1 cellular context compared by ENCODE assay signal in genomic region chr17:81713556-81714411, GRCh38.
TF ChIP-seq lines count a peak whose summit lies in the region.

No MANE protein-coding gene starts in this region.

TF ChIP-seq in HepG2, 621 proteins besides CTCF, POLR2A, EP300 and RAD21 (continued from another document and continues in another):
- TF ChIP-seq ATF3 (CRISPR knock-in tag; IDR thresholded peaks at IDR 0.05) (peak; percentile 4; the same call in 1 of the 2 replicates), CENPBD1 (CRISPR knock-in tag; IDR thresholded peaks at IDR 0.05; ENCODE audit: borderline replicate concordance, low read depth) (no peak), SMARCE1 (IDR thresholded peaks at IDR 0.05; ENCODE audit: borderline replicate concordance) (no peak), DRAP1 (CRISPR knock-in tag; IDR thresholded peaks at IDR 0.05) (peak; percentile 66; the same call in 1 of the 2 replicates), GTF3A (CRISPR knock-in tag; conservative IDR thresholded peaks at IDR 0.05) (peak; percentile 93), ZNF703 (CRISPR knock-in tag; IDR thresholded peaks at IDR 0.05; ENCODE audit: borderline replicate concordance) (no peak), ZMYM4 (CRISPR knock-in tag; IDR thresholded peaks at IDR 0.05) (peak; percentile 57), SP2 (CRISPR knock-in tag; IDR thresholded peaks at IDR 0.05) (peak; percentile 73), ZNF891 (CRISPR knock-in tag; IDR thresholded peaks at IDR 0.05) (no peak), PHF8 (CRISPR knock-in tag; IDR thresholded peaks at IDR 0.05) (peak; percentile 78), RXRB (CRISPR knock-in tag; IDR thresholded peaks at IDR 0.05; ENCODE audit: borderline replicate concordance) (0 out of 2 replicates have a peak, but pooled peaks have one; percentile 65), ZNF282 (IDR thresholded peaks at IDR 0.05; ENCODE audit: partially characterized antibody) (no peak), NRL (CRISPR knock-in tag; IDR thresholded peaks at IDR 0.05; ENCODE audit: borderline replicate concordance) (peak; percentile 90; the same call in 1 of the 2 replicates), RAD51 (IDR thresholded peaks at IDR 0.05; ENCODE audit: borderline replicate concordance) (no peak), KAT7 (CRISPR knock-in tag; IDR thresholded peaks at IDR 0.05; ENCODE audit: borderline replicate concordance) (peak; percentile 88; the same call in 1 of the 2 replicates), ZNF280D (CRISPR knock-in tag; IDR thresholded peaks at IDR 0.05) (peak; percentile 74; the same call in 1 of the 2 replicates), ATF4 (CRISPR knock-in tag; IDR thresholded peaks at IDR 0.05) (peak in 1 of 2 experiments; percentile 49; a peak in 1 of 4 replicates), ZNF430 (CRISPR knock-in tag; IDR thresholded peaks at IDR 0.05) (peak; percentile 81; the same call in 1 of the 2 replicates), ZNF225 (CRISPR knock-in tag; IDR thresholded peaks at IDR 0.05) (0 out of 2 replicates have a peak, but pooled peaks have one; percentile 77), PBX2 (CRISPR knock-in tag; IDR thresholded peaks at IDR 0.05) (no peak), MED8 (CRISPR knock-in tag; IDR thresholded peaks at IDR 0.05; ENCODE audit: insufficient replicate concordance) (peak; percentile 32), RBAK (CRISPR knock-in tag; IDR thresholded peaks at IDR 0.05) (no peak; the same call in 1 of the 2 replicates), KDM6A (CRISPR knock-in tag; IDR thresholded peaks at IDR 0.05; ENCODE audit: low read depth) (no peak; the same call in 1 of the 2 replicates), MAFK (conservative IDR thresholded peaks at IDR 0.05 in 1 of 2, IDR thresholded peaks at IDR 0.05 in 1 of 2; ENCODE audit: low read length in 2 of 2) (no peak), ZFP82 (CRISPR knock-in tag; IDR thresholded peaks at IDR 0.05; ENCODE audit: borderline replicate concordance) (no peak; the same call in 1 of the 2 replicates), GATAD2A (CRISPR knock-in tag; IDR thresholded peaks at IDR 0.05) (peak; percentile 71), ZNF616 (CRISPR knock-in tag; IDR thresholded peaks at IDR 0.05; ENCODE audit: low read depth) (peak; percentile 69; the same call in 1 of the 2 replicates), ZNF17 (CRISPR knock-in tag; IDR thresholded peaks at IDR 0.05) (no peak), ZNF879 (CRISPR knock-in tag; IDR thresholded peaks at IDR 0.05) (no peak), FOXA3 (CRISPR knock-in tag; IDR thresholded peaks at IDR 0.05) (no peak; the same call in 1 of the 2 replicates), ZNF780A (CRISPR knock-in tag; IDR thresholded peaks at IDR 0.05) (peak; percentile 92; the same call in 1 of the 2 replicates), ETS1 (CRISPR knock-in tag; IDR thresholded peaks at IDR 0.05) (no peak), TERF1 (CRISPR knock-in tag; IDR thresholded peaks at IDR 0.05) (no peak), ZNF251 (CRISPR knock-in tag; IDR thresholded peaks at IDR 0.05) (no peak), ZNF580 (CRISPR knock-in tag; IDR thresholded peaks at IDR 0.05; ENCODE audit: borderline replicate concordance, low read depth) (peak; percentile 82; the same call in 1 of the 2 replicates), SPEN (CRISPR knock-in tag; IDR thresholded peaks at IDR 0.05; ENCODE audit: low read depth) (peak; percentile 83), PRPF4 (IDR thresholded peaks at IDR 0.05; ENCODE audit: low read depth, low read length, poor library complexity, severe bottlenecking) (no peak), RERE (CRISPR knock-in tag; IDR thresholded peaks at IDR 0.05; ENCODE audit: low read depth) (no peak), ZNF75D (CRISPR knock-in tag; IDR thresholded peaks at IDR 0.05; ENCODE audit: borderline replicate concordance) (no peak), GATAD1 (CRISPR knock-in tag; IDR thresholded peaks at IDR 0.05) (peak; percentile 63), ZNF274 (CRISPR knock-in tag; IDR thresholded peaks at IDR 0.05) (peak; percentile 26; the same call in 1 of the 2 replicates), NFE2L2 (IDR thresholded peaks at IDR 0.05; ENCODE audit: low read length) (no peak), TGIF2 (CRISPR knock-in tag; IDR thresholded peaks at IDR 0.05) (no peak), ZNF143 (CRISPR knock-in tag; IDR thresholded peaks at IDR 0.05) (peak; percentile 52; the same call in 1 of the 2 replicates), STAG1 (CRISPR knock-in tag; IDR thresholded peaks at IDR 0.05) (no peak; the same call in 1 of the 2 replicates), TOE1 (CRISPR knock-in tag; IDR thresholded peaks at IDR 0.05) (no peak; the same call in 1 of the 2 replicates), CERS6 (CRISPR knock-in tag; IDR thresholded peaks at IDR 0.05) (no peak), POGZ (CRISPR knock-in tag; IDR thresholded peaks at IDR 0.05) (peak; percentile 58; the same call in 1 of the 2 replicates), SNAPC2 (CRISPR knock-in tag; IDR thresholded peaks at IDR 0.05) (peak; percentile 27; the same call in 1 of the 2 replicates), PAX8 (CRISPR knock-in tag; IDR thresholded peaks at IDR 0.05; ENCODE audit: borderline replicate concordance) (peak; percentile 99), HHEX (CRISPR knock-in tag; IDR thresholded peaks at IDR 0.05) (no peak), FOXJ3 (CRISPR knock-in tag; IDR thresholded peaks at IDR 0.05; ENCODE audit: borderline replicate concordance) (no peak)
